In genomic region chr2:200306719-200306968, GRCh38 we compare ENCODE assay signal across 1 cellular context.
TF ChIP-seq lines count a peak whose summit lies in the region.

No MANE protein-coding gene starts in this region.

TF ChIP-seq in liver, 16 proteins besides CTCF, POLR2A, EP300 and RAD21 (continued from another document):
- TF ChIP-seq GABPA (IDR thresholded peaks at IDR 0.05 in 1 of 2, conservative IDR thresholded peaks at IDR 0.05 in 1 of 2): no peak
- TF ChIP-seq HNF4A (conservative IDR thresholded peaks at IDR 0.05): no peak
- no peak for TF ChIP-seq RXRA (IDR thresholded peaks at IDR 0.05)
- TF ChIP-seq NR2F2 (IDR thresholded peaks at IDR 0.05): no peak
- TF ChIP-seq, protein P1, sequence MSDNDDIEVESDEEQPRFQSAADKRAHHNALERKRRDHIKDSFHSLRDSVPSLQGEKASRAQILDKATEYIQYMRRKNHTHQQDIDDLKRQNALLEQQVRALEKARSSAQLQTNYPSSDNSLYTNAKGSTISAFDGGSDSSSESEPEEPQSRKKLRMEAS (IDR thresholded peaks at IDR 0.05): no peak
- TF ChIP-seq YY1 (IDR thresholded peaks at IDR 0.05): no peak
